In the genomic region with DNA sequence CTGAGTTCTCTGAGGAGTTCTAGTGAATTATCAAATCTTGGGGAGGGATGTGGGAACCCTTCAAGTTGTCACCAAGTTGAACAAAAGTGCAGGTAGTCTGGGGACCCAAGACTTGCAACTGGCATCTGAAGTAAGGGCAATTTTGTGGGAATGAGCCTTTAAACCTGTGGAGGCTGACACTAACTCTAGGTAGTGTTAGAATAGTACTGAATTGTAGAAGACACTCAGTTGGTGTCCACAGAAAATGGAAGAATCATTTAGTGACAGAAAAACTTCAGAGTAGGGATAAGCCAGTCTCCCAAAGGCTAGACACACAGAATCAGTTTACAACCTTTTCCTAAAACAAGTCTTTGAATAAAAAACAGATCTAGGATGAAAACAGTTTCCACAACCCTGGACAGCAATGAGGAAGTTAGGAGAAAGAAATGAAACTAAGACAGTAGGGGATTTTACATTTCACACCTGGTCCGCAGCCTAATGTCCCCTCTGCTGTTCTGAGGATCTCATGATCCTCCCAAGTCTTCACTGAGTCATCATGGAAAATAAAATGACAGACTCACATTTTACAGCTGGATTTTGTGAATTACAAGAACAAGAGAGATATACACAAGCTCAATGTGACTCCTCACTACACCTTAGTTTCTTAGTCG, we compare ENCODE assay signal across 12 cellular contexts. TPM values are rescaled to one million over a fixed set of nuclear protein-coding genes. Genes with fewer than 3 reads are reported as not detected.
DNase-seq lines count a peak whose midpoint lies in the region; ATAC-seq and TF ChIP-seq lines count a peak whose summit lies in the region.
"Had no signal": no experiment of that assay in that cellular context is flagged by ENCODE, and none has a peak within 500 bp of the region (broad histone marks: within the 10 kb centered on the region; RNA-seq: fewer than 3 reads in every experiment).

No MANE protein-coding gene starts in this region.

- intact Hi-C loops in left ventricle myocardium inferior (cut with micrococcal nuclease), result no loop called here
- intact Hi-C loops in natural killer cell (cut with micrococcal nuclease), result loop anchor here (10.0 kb wide), 1 partner anchor 57 kb away; the partner anchor contains the start of gene CPED1
- intact Hi-C loops in right cardiac atrium (cut with DNase I), result loop anchor here in 1 of 4 donors (10.0 kb wide), 1 partner anchor 123 kb away; no protein-coding TSS in a partner anchor

- no peaks in the 10 kb centered on the region for H3K36me3 Mint-ChIP-seq in natural killer cell

- H3K9ac ChIP-seq in endocrine pancreas (ENCODE audit: control insufficient read depth, insufficient read depth, low read length), result no peak overlapping the region

- H3K9me3 ChIP-seq in endocrine pancreas (ENCODE audit: control insufficient read depth, low read length), result no peaks in the 10 kb centered on the region
- no peaks in the 10 kb centered on the region for H3K9me3 ChIP-seq in left ventricle myocardium inferior (replicated peaks)
- no peaks in the 10 kb centered on the region for H3K9me3 ChIP-seq in right cardiac atrium (ENCODE audit: control insufficient read depth, low read length)

- H3K4me3 ChIP-seq in endocrine pancreas (ENCODE audit: control insufficient read depth, insufficient read depth, low read length) (peak overlapping the region; percentile 22), left ventricle myocardium inferior (no peak overlapping the region), right cardiac atrium (ENCODE audit: low read length) (no peak overlapping the region)

- DNase-seq in left ventricle myocardium inferior, result no peak
- no peak for DNase-seq in natural killer cell
- DNase-seq in right cardiac atrium, result no peak
- no peak for DNase-seq in stimulated activated naive CD8-positive, alpha-beta T cell treated with anti-CD3 and anti-CD28 coated beads, Interleukin-15, Interleukin-2, amounts not matched to agents 100 U/mL and 50 U/mL, for 24 hours
- DNase-seq: activated CD4-positive, alpha-beta T cell treated with anti-CD3 and anti-CD28 coated beads, Interleukin-2, amount 50 U/mL, for 4 hours; activated naive CD8-positive, alpha-beta T cell treated with anti-CD3 and anti-CD28 coated beads, Interleukin-2, amount 50 U/mL, for 24 hours; Right ventricle myocardium superior had no signal

- H3K27ac ChIP-seq in left ventricle myocardium inferior (replicated peaks) (no peak overlapping the region), right cardiac atrium (ENCODE audit: low read length) (no peak overlapping the region)
- H3K27ac ChIP-seq: C4-2B had no signal

- no peaks in the 10 kb centered on the region for H3K9me3 Mint-ChIP-seq in natural killer cell
- H3K9me3 Mint-ChIP-seq: activated naive CD8-positive, alpha-beta T cell treated with anti-CD3 and anti-CD28 coated beads, Interleukin-2, amount 50 U/mL, for 24 hours had no signal

- H3K27me3 Mint-ChIP-seq in natural killer cell (ENCODE audit: low read depth in 2 of 2), result peaks cover 23 to 45% of the 10 kb centered on the region in 2 donors

- TF ChIP-seq CTCF in left ventricle myocardium inferior (IDR thresholded peaks at IDR 0.05; ENCODE audit: borderline replicate concordance), result no peak
- no peak for TF ChIP-seq CTCF in natural killer cell (IDR thresholded peaks at IDR 0.05)

- no peak overlapping the region for H3K4me3 Mint-ChIP-seq in natural killer cell
- H3K4me3 Mint-ChIP-seq: activated naive CD8-positive, alpha-beta T cell treated with anti-CD3 and anti-CD28 coated beads, Interleukin-2, amount 50 U/mL, for 24 hours had no signal

- ATAC-seq in GM18858 (IDR thresholded peaks at IDR 0.05; ENCODE audit: unreplicated experiment), result peak; percentile 81
- ATAC-seq in GM21528 (IDR thresholded peaks at IDR 0.05; ENCODE audit: low FRiP score, unreplicated experiment), result peak; percentile 70
- peak; percentile 63 for ATAC-seq in HG03097 (IDR thresholded peaks at IDR 0.05; ENCODE audit: low FRiP score, unreplicated experiment)
- no peak for ATAC-seq in natural killer cell
- ATAC-seq in right cardiac atrium, result no peak
- no peak for ATAC-seq in stimulated activated naive CD8-positive, alpha-beta T cell treated with anti-CD3 and anti-CD28 coated beads, Interleukin-15, Interleukin-2, amounts not matched to agents 100 U/mL and 50 U/mL, for 24 hours
- ATAC-seq: activated naive CD8-positive, alpha-beta T cell treated with anti-CD3 and anti-CD28 coated beads, Interleukin-2, amount 50 U/mL, for 24 hours had no signal

- no peaks in the 10 kb centered on the region for H3K36me3 ChIP-seq in endocrine pancreas (ENCODE audit: control insufficient read depth, insufficient read depth, low read length)
- no peaks in the 10 kb centered on the region for H3K36me3 ChIP-seq in left ventricle myocardium inferior

- 84% methylated on average over 2 of the region's 2 CpGs for WGBS in right cardiac atrium

- no peaks in the 10 kb centered on the region for H3K27me3 ChIP-seq in endocrine pancreas (ENCODE audit: control insufficient read depth, insufficient read depth, low read length)
- no peaks in the 10 kb centered on the region for H3K27me3 ChIP-seq in left ventricle myocardium inferior (ENCODE audit: low read depth)
- H3K27me3 ChIP-seq in right cardiac atrium (ENCODE audit: control insufficient read depth, insufficient read depth), result no peaks in the 10 kb centered on the region

- H3K4me1 ChIP-seq in endocrine pancreas (ENCODE audit: control insufficient read depth, insufficient read depth, low read length) (no peaks in the 10 kb centered on the region), left ventricle myocardium inferior (no peaks in the 10 kb centered on the region), right cardiac atrium (ENCODE audit: control insufficient read depth, insufficient read depth, low read length) (no peaks in the 10 kb centered on the region)

- H3K27ac Mint-ChIP-seq in natural killer cell, result no peak overlapping the region
- H3K27ac Mint-ChIP-seq: activated naive CD8-positive, alpha-beta T cell treated with anti-CD3 and anti-CD28 coated beads, Interleukin-2, amount 50 U/mL, for 24 hours had no signal

- H3K4me1 Mint-ChIP-seq in natural killer cell, result peaks cover 0 to 5% of the 10 kb centered on the region in 2 donors

RNA-seq across cellular contexts. Expression of gene ING3, which starts 23.0 kb away (rescaled TPM):
- total RNA-seq in left ventricle myocardium inferior (13.4 TPM), natural killer cell (10 to 100 TPM; 45.7 to 56.2 (median 50.1) TPM), right cardiac atrium (10 to 100 TPM; 14.7 to 16.7 (median 15.7) TPM)
- polyA plus RNA-seq in right cardiac atrium, result 9.7 TPM

Comparison
In these comparisons a context has a peak if more than half of its experiments do, and no peak if none do; other contexts are left out.
1. ATAC-seq: peak in GM18858 (single experiment), GM21528 (single experiment) and HG03097 (single experiment); none in natural killer cell (0 of 3), right cardiac atrium (0 of 2) and stimulated activated naive CD8-positive, alpha-beta T cell treated with anti-CD3 and anti-CD28 coated beads, Interleukin-15, Interleukin-2, amounts not matched to agents 100 U/mL and 50 U/mL, for 24 hours (single experiment).